Comparison of ENCODE assay signal across 17 cellular contexts in genomic region chr2:195411219-195411687, GRCh38.
A peak's percentile ranks its signal among the peaks of the same experiment; 100 is the strongest.
DNase-seq lines count a peak whose midpoint lies in the region; ATAC-seq and TF ChIP-seq lines count a peak whose summit lies in the region.
"Had no signal": no experiment of that assay in that cellular context is flagged by ENCODE, and none has a peak within 500 bp of the region (broad histone marks: within the 10 kb centered on the region; RNA-seq: fewer than 3 reads in every experiment).

No MANE protein-coding gene starts in this region.

- peaks cover 2% of the 10 kb centered on the region; the same call in 1 of the 3 replicates for H3K36me3 Mint-ChIP-seq in GM23338 (ENCODE audit: low read depth)
- H3K36me3 Mint-ChIP-seq: type B pancreatic cell had no signal

- H3K27me3 Mint-ChIP-seq in GM23338 (ENCODE audit: insufficient read depth, low read depth, poor library complexity) = no peaks in the 10 kb centered on the region
- H3K27me3 Mint-ChIP-seq: type B pancreatic cell had no signal

- H3K9me3 Mint-ChIP-seq in GM23338 = no peaks in the 10 kb centered on the region
- H3K9me3 Mint-ChIP-seq: activated naive CD4-positive, alpha-beta T cell treated with anti-CD3 and anti-CD28 coated beads for 36 hours; type B pancreatic cell had no signal

- H3K9me2 ChIP-seq in GM23338 (ENCODE audit: insufficient read depth) (no peaks in the 10 kb centered on the region), hepatocyte (replicated peaks; ENCODE audit: insufficient read depth) (no peaks in the 10 kb centered on the region)

- H3K4me3 Mint-ChIP-seq in GM23338 = no peak overlapping the region
- H3K4me3 Mint-ChIP-seq: activated naive CD4-positive, alpha-beta T cell treated with anti-CD3 and anti-CD28 coated beads for 36 hours; type B pancreatic cell had no signal

- TF ChIP-seq CTCF in GM23338 (conservative IDR thresholded peaks at IDR 0.05; ENCODE audit: low read depth in 2 of 2) (no peak), fibroblast of pulmonary artery (IDR thresholded peaks at IDR 0.05; ENCODE audit: low read length, missing control alignments) (no peak), hepatocyte (IDR thresholded peaks at IDR 0.05; ENCODE audit: poor library complexity) (no peak)

- H3K4me2 ChIP-seq in GM23338 = no peak overlapping the region
- H3K4me2 ChIP-seq in hepatocyte = no peak overlapping the region

- WGBS in hepatocyte (ENCODE audit: low lambda C conversion rate, missing lambda C conversion rate) = 94% methylated on average over 12 of the region's 12 CpGs

- H3K9me3 ChIP-seq in SJSA1 (replicated peaks) = no peaks in the 10 kb centered on the region
- no peaks in the 10 kb centered on the region for H3K9me3 ChIP-seq in hepatocyte (ENCODE audit: low read depth)
- H3K9me3 ChIP-seq: HAP-1 had no signal

- no peaks in the 10 kb centered on the region for H4K20me1 ChIP-seq in GM23338 (replicated peaks; ENCODE audit: insufficient read depth)
- H4K20me1 ChIP-seq in hepatocyte (ENCODE audit: insufficient read depth, poor library complexity, severe bottlenecking) = no peaks in the 10 kb centered on the region

- H3F3A ChIP-seq in GM23338 (replicated peaks; ENCODE audit: low read depth) = no peaks in the 10 kb centered on the region

- H3K27ac ChIP-seq in GM23338 (ENCODE audit: low read depth) = no peak overlapping the region
- no peak overlapping the region; the same call in 1 of the 2 replicates for H3K27ac ChIP-seq in SJSA1
- no peak overlapping the region for H3K27ac ChIP-seq in hepatocyte

- H2AFZ ChIP-seq in GM23338 (peak overlapping the region; percentile 3; the same call in 1 of the 2 replicates), hepatocyte (no peak overlapping the region)

- H3K4me3 ChIP-seq in GM23338 (no peak overlapping the region), SJSA1 (no peak overlapping the region), fibroblast of pulmonary artery (replicated peaks; ENCODE audit: low read depth, low read length) (no peak overlapping the region), hepatocyte (no peak overlapping the region)
- H3K4me3 ChIP-seq: HAP-1 had no signal

- H3K27me3 ChIP-seq in GM23338 (ENCODE audit: insufficient read depth) (no peaks in the 10 kb centered on the region), SJSA1 (replicated peaks) (no peaks in the 10 kb centered on the region), hepatocyte (no peaks in the 10 kb centered on the region)

- DNase-seq in A172 (ENCODE audit: low spot score) (peak; percentile 94), GM23338 (ENCODE audit: low spot score) (no peak), SJSA1 (ENCODE audit: low read depth in 1 of 2, low spot score in 2 of 2) (peak; percentile 56 to 57), fibroblast of pulmonary artery (ENCODE audit: low read depth) (peak; percentile 16), hepatocyte (ENCODE audit: low spot score) (no peak), NCI-H2227 (lab: John Stamatoyannopoulos, UW; ENCODE audit: unreplicated experiment) (no peak), putamen (ENCODE audit: low spot score) (no peak)
- no peak for DNase-seq in activated CD4-positive, alpha-beta T cell treated with anti-CD3 and anti-CD28 coated beads for 1 hour
- DNase-seq: ACHN; activated CD8-positive, alpha-beta memory T cell treated with anti-CD3 and anti-CD28 coated beads for 24 hours; activated naive CD4-positive, alpha-beta T cell treated with anti-CD3 and anti-CD28 coated beads for 36 hours; DMS 273 treated with DMSO at 0.1 percent for 48 hours; MV-4-11; NCI-H2227 treated with DMSO at 0.1 percent for 48 hours; stimulated activated CD8-positive, alpha-beta memory T cell treated with anti-CD3 and anti-CD28 coated beads, Interleukin-4, amount 100 ng/mL, for 48 hours had no signal

- ATAC-seq in GM23338 = no peak

- H3K4me1 ChIP-seq in GM23338 (ENCODE audit: insufficient read depth) (peaks cover 20% of the 10 kb centered on the region), SJSA1 (replicated peaks) (peaks cover 31% of the 10 kb centered on the region), hepatocyte (ENCODE audit: insufficient read depth) (no peaks in the 10 kb centered on the region)

- H3K4me1 Mint-ChIP-seq in GM23338 = peaks cover 22% of the 10 kb centered on the region

- no peaks in the 10 kb centered on the region for H3K36me3 ChIP-seq in GM23338 (ENCODE audit: insufficient read depth)
- no peaks in the 10 kb centered on the region for H3K36me3 ChIP-seq in SJSA1
- no peaks in the 10 kb centered on the region for H3K36me3 ChIP-seq in hepatocyte (replicated peaks; ENCODE audit: insufficient read depth, low read depth)
- H3K36me3 ChIP-seq: HAP-1 had no signal

- no peak overlapping the region for H3K27ac Mint-ChIP-seq in GM23338
- H3K27ac Mint-ChIP-seq: activated naive CD4-positive, alpha-beta T cell treated with anti-CD3 and anti-CD28 coated beads for 36 hours; type B pancreatic cell had no signal

- no peaks in the 10 kb centered on the region for H3K79me2 ChIP-seq in GM23338 (replicated peaks; ENCODE audit: insufficient read depth)
- H3K79me2 ChIP-seq in hepatocyte = no peaks in the 10 kb centered on the region

TF ChIP-seq in GM23338, 12 proteins besides CTCF, POLR2A, EP300 and RAD21:
- TF ChIP-seq ZNF331 (CRISPR knock-in tag; IDR thresholded peaks at IDR 0.05; ENCODE audit: low read depth) = no peak
TF ChIP-seq in GM23338: peak in this region for 0.

Comparison
In these comparisons a context has a peak if more than half of its experiments do, and no peak if none do; other contexts are left out.
1. DNase-seq: peak in A172 (single experiment), SJSA1 (2 of 2) and fibroblast of pulmonary artery (single experiment); none in GM23338 (single experiment), hepatocyte (single experiment), NCI-H2227 (single experiment), activated CD4-positive, alpha-beta T cell treated with anti-CD3 and anti-CD28 coated beads for 1 hour (single experiment) and putamen (single experiment).